18 cellular contexts compared by ENCODE assay signal in the genomic region with DNA sequence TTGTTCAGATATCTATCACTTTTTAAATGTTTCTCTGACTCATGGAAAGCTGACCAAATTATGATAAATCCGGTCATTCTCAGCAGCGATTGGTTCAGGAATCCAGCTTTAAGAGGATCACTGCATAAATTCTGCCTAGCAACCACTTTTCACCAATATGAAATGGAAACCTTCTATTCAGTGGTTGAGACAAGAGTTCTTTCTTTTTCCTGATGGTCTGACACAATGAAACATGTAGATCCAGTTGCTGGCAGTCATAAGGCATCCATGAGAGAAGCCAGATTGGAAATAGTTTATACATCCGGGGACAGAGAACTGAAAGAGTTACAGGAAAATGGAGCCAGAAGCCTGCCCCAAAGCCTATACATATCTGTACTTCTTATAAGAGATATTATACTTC. TPM values are rescaled to one million over a fixed set of nuclear protein-coding genes. Genes with fewer than 3 reads are reported as not detected.
DNase-seq lines count a peak whose midpoint lies in the region; ATAC-seq and TF ChIP-seq lines count a peak whose summit lies in the region.
"Had no signal": no experiment of that assay in that cellular context is flagged by ENCODE, and none has a peak within 500 bp of the region (broad histone marks: within the 10 kb centered on the region; RNA-seq: fewer than 3 reads in every experiment).

No MANE protein-coding gene starts in this region.

- no peaks in the 10 kb centered on the region for H3K4me1 Mint-ChIP-seq in activated T-cell treated with anti-CD3 and anti-CD28 coated beads, Interleukin-2, amount 50 U/mL, for 72 hours (ENCODE audit: low read depth)
- H3K4me1 Mint-ChIP-seq in activated T-cell treated with anti-CD3 and anti-CD28 coated beads, Interleukin-2, amount 50 U/mL, for 24 hours (ENCODE audit: low read depth) = no peaks in the 10 kb centered on the region
- no peaks in the 10 kb centered on the region for H3K4me1 Mint-ChIP-seq in activated T-helper 17 cell treated with anti-CD3 and anti-CD28 coated beads, Interleukin-2, amount 50 U/mL, for 72 hours

- no peak for ATAC-seq in activated T-cell treated with anti-CD3 and anti-CD28 coated beads, Interleukin-2, amount 50 U/mL, for 72 hours (replicated peaks in 1 of 2)
- ATAC-seq in activated T-helper 17 cell treated with anti-CD3 and anti-CD28 coated beads, Interleukin-2, amount 50 U/mL, for 72 hours (replicated peaks) = no peak
- no peak for ATAC-seq in GM18868 (IDR thresholded peaks at IDR 0.05; ENCODE audit: unreplicated experiment)
- no peak for ATAC-seq in GM21515 (IDR thresholded peaks at IDR 0.05; ENCODE audit: unreplicated experiment)

- no peaks in the 10 kb centered on the region for H3K9me3 Mint-ChIP-seq in activated T-cell treated with anti-CD3 and anti-CD28 coated beads, Interleukin-2, amount 50 U/mL, for 72 hours
- H3K9me3 Mint-ChIP-seq in activated T-cell treated with anti-CD3 and anti-CD28 coated beads, Interleukin-2, amount 50 U/mL, for 24 hours = no peaks in the 10 kb centered on the region
- H3K9me3 Mint-ChIP-seq in activated T-helper 17 cell treated with anti-CD3 and anti-CD28 coated beads, Interleukin-2, amount 50 U/mL, for 72 hours = no peaks in the 10 kb centered on the region
- H3K9me3 Mint-ChIP-seq: CD8-positive, alpha-beta memory T cell; IgD-negative memory B cell had no signal

- DNase-seq in activated T-cell treated with anti-CD3 and anti-CD28 coated beads, Interleukin-2, amount 50 U/mL, for 72 hours = no peak
- no peak for DNase-seq in activated T-cell treated with anti-CD3 and anti-CD28 coated beads, Interleukin-2, amount 50 U/mL, for 24 hours
- DNase-seq in epithelial cell of esophagus (ENCODE audit: low read depth) = peak; percentile 4
- peak; percentile 31 for DNase-seq in pons (ENCODE audit: low spot score)
- DNase-seq in NCI-H187 treated with DMSO at 0.1 percent for 48 hours (lab: John Stamatoyannopoulos, UW) = no peak
- DNase-seq: 8988T; AML-193; Caco-2; CD8-positive, alpha-beta memory T cell; DND-41; GF-D8; HCEC 1CT had no signal

- H3K27me3 Mint-ChIP-seq in activated T-cell treated with anti-CD3 and anti-CD28 coated beads, Interleukin-2, amount 50 U/mL, for 72 hours (ENCODE audit: low read depth) = no peaks in the 10 kb centered on the region
- H3K27me3 Mint-ChIP-seq in activated T-cell treated with anti-CD3 and anti-CD28 coated beads, Interleukin-2, amount 50 U/mL, for 24 hours = no peaks in the 10 kb centered on the region
- H3K27me3 Mint-ChIP-seq in activated T-helper 17 cell treated with anti-CD3 and anti-CD28 coated beads, Interleukin-2, amount 50 U/mL, for 72 hours = no peaks in the 10 kb centered on the region
- H3K27me3 Mint-ChIP-seq: CD8-positive, alpha-beta memory T cell; IgD-negative memory B cell had no signal

- TF ChIP-seq CTCF in epithelial cell of esophagus (IDR thresholded peaks at IDR 0.05; ENCODE audit: insufficient read depth, low read depth, low read length, missing control alignments) = no peak

- H3K27ac Mint-ChIP-seq in activated T-cell treated with anti-CD3 and anti-CD28 coated beads, Interleukin-2, amount 50 U/mL, for 72 hours = peak overlapping the region; percentile 49
- H3K27ac Mint-ChIP-seq in activated T-cell treated with anti-CD3 and anti-CD28 coated beads, Interleukin-2, amount 50 U/mL, for 24 hours = no peak overlapping the region
- H3K27ac Mint-ChIP-seq in activated T-helper 17 cell treated with anti-CD3 and anti-CD28 coated beads, Interleukin-2, amount 50 U/mL, for 72 hours = peak overlapping the region; percentile 2

- H3K4me3 ChIP-seq in epithelial cell of esophagus (ENCODE audit: low read length) = no peak overlapping the region
- H3K4me3 ChIP-seq: BLaER1 had no signal

- peaks cover 0 to 5% of the 10 kb centered on the region in 2 donors for H3K36me3 Mint-ChIP-seq in activated T-cell treated with anti-CD3 and anti-CD28 coated beads, Interleukin-2, amount 50 U/mL, for 72 hours (ENCODE audit: insufficient read depth in 2 of 2)
- H3K36me3 Mint-ChIP-seq in activated T-cell treated with anti-CD3 and anti-CD28 coated beads, Interleukin-2, amount 50 U/mL, for 24 hours (ENCODE audit: low read depth) = peaks cover 8% of the 10 kb centered on the region
- H3K36me3 Mint-ChIP-seq in activated T-helper 17 cell treated with anti-CD3 and anti-CD28 coated beads, Interleukin-2, amount 50 U/mL, for 72 hours (ENCODE audit: low read depth) = peaks cover 9% of the 10 kb centered on the region

- H3K4me3 Mint-ChIP-seq in activated T-cell treated with anti-CD3 and anti-CD28 coated beads, Interleukin-2, amount 50 U/mL, for 72 hours = no peak overlapping the region
- no peak overlapping the region for H3K4me3 Mint-ChIP-seq in activated T-cell treated with anti-CD3 and anti-CD28 coated beads, Interleukin-2, amount 50 U/mL, for 24 hours
- H3K4me3 Mint-ChIP-seq in activated T-helper 17 cell treated with anti-CD3 and anti-CD28 coated beads, Interleukin-2, amount 50 U/mL, for 72 hours = no peak overlapping the region
- H3K4me3 Mint-ChIP-seq: CD8-positive, alpha-beta memory T cell; IgD-negative memory B cell had no signal

RNA-seq across cellular contexts. Expression of gene MAB21L2, which starts 27.2 kb away (rescaled TPM):
- not detected for total RNA-seq in activated T-cell treated with anti-CD3 and anti-CD28 coated beads, Interleukin-2, amount 50 U/mL, for 72 hours
- total RNA-seq in activated T-helper 17 cell treated with anti-CD3 and anti-CD28 coated beads, Interleukin-2, amount 50 U/mL, for 72 hours = not detected
- total RNA-seq: Caco-2; CD8-positive, alpha-beta memory T cell; HT-29 had no signal

Comparison
In these comparisons a context has a peak if more than half of its experiments do, and no peak if none do; other contexts are left out.
1. DNase-seq: peak in epithelial cell of esophagus (single experiment) and pons (single experiment); none in activated T-cell treated with anti-CD3 and anti-CD28 coated beads, Interleukin-2, amount 50 U/mL, for 72 hours (0 of 2), activated T-cell treated with anti-CD3 and anti-CD28 coated beads, Interleukin-2, amount 50 U/mL, for 24 hours (single experiment) and NCI-H187 treated with DMSO at 0.1 percent for 48 hours (single experiment).